ENCODE assay signal across 19 cellular contexts in the genomic region with DNA sequence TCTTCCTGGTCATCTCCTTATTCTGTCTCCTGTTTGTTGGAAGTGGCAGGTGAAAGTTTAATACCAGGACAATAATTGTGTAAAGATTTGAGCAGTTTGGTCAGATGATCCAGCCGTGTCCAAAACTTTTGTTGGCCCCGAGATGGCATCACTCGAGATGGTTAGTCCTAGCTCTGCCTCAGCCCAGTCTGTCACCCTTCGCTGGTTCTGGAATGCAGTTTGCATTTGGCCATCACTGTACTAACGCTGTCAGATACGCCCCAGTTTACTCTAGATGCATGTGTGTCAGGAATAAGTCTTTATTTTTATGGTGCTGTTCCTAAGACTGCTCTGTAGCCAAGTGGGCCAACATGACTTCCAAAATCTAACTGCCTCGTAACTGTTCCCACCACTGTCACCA.
"Had no signal": no experiment of that assay in that cellular context is flagged by ENCODE, and none has a peak within 500 bp of the region (broad histone marks: within the 10 kb centered on the region; RNA-seq: fewer than 3 reads in every experiment).

No MANE protein-coding gene starts in this region.

- H3K4me3 ChIP-seq: ascending aorta, colonic mucosa, lung had no signal

- H3K36me3 ChIP-seq: colonic mucosa had no signal

- H3K27me3 ChIP-seq: ascending aorta, colonic mucosa, neutrophil had no signal

- H3K27ac ChIP-seq: ascending aorta, colonic mucosa, neutrophil, parathyroid adenoma had no signal

- DNase-seq: activated B cell treated with CpG ODN at 0.5 μM for 24 hours; activated CD4-positive, alpha-beta T cell treated with anti-CD3 and anti-CD28 coated beads, Interleukin-2, amount 10 ng/mL, durations not matched to agents 7 days and 5 days; activated CD8-positive, alpha-beta memory T cell treated with anti-CD3 and anti-CD28 coated beads, Interleukin-2, amount 50 U/mL, for 48 hours; activated gamma-delta T cell; activated T-cell treated with anti-CD3 and anti-CD28 coated beads, Interleukin-2, amount 50 U/mL, for 72 hours; colonic mucosa; foreskin fibroblast; head of caudate nucleus; immature natural killer cell; left colon; naive B cell; stimulated activated CD4-positive, alpha-beta T cell treated with anti-CD3 and anti-CD28 coated beads, Interleukin-12 subunit alpha, Interleukin-12 subunit beta, amount 100 ng/mL, for 4 hours; stimulated activated CD4-positive, alpha-beta T cell treated with anti-CD3 and anti-CD28 coated beads, Interleukin-2, amount 100 ng/mL, for 24 hours; T-helper 2 cell had no signal

- H3K27me3 Mint-ChIP-seq: activated B cell treated with CpG ODN at 0.5 μM for 24 hours; activated CD4-positive, alpha-beta T cell treated with anti-CD3 and anti-CD28 coated beads, Interleukin-2, amount 10 ng/mL, durations not matched to agents 7 days and 5 days; naive B cell; stimulated activated memory B cell treated with anti-CD40 and anti-IgM and Interleukin-4, amounts not matched to agents 10 μg/mL and 1 μg/mL and 100 μg/mL, for 72 hours had no signal

- H3K4me1 ChIP-seq: ascending aorta, colonic mucosa, parathyroid adenoma had no signal

- H3K9me3 Mint-ChIP-seq: activated B cell treated with CpG ODN at 0.5 μM for 24 hours; activated CD4-positive, alpha-beta T cell treated with anti-CD3 and anti-CD28 coated beads, Interleukin-2, amount 10 ng/mL, durations not matched to agents 7 days and 5 days; activated T-cell treated with anti-CD3 and anti-CD28 coated beads, Interleukin-2, amount 50 U/mL, for 72 hours; immature natural killer cell; naive B cell; stimulated activated memory B cell treated with anti-CD40 and anti-IgM and Interleukin-4, amounts not matched to agents 10 μg/mL and 1 μg/mL and 100 μg/mL, for 72 hours had no signal

- H3K4me3 Mint-ChIP-seq: activated B cell treated with CpG ODN at 0.5 μM for 24 hours; activated CD4-positive, alpha-beta T cell treated with anti-CD3 and anti-CD28 coated beads, Interleukin-2, amount 10 ng/mL, durations not matched to agents 7 days and 5 days; activated T-cell treated with anti-CD3 and anti-CD28 coated beads, Interleukin-2, amount 50 U/mL, for 72 hours; immature natural killer cell; naive B cell; stimulated activated memory B cell treated with anti-CD40 and anti-IgM and Interleukin-4, amounts not matched to agents 10 μg/mL and 1 μg/mL and 100 μg/mL, for 72 hours had no signal

- H3K9me3 ChIP-seq: ascending aorta, colonic mucosa, neutrophil had no signal

- H3K27ac Mint-ChIP-seq: activated B cell treated with CpG ODN at 0.5 μM for 24 hours; immature natural killer cell; stimulated activated memory B cell treated with anti-CD40 and anti-IgM and Interleukin-4, amounts not matched to agents 10 μg/mL and 1 μg/mL and 100 μg/mL, for 72 hours had no signal

- ATAC-seq: activated T-cell treated with anti-CD3 and anti-CD28 coated beads, Interleukin-2, amount 50 U/mL, for 72 hours; stimulated activated memory B cell treated with anti-CD40 and anti-IgM and Interleukin-4, amounts not matched to agents 10 μg/mL and 1 μg/mL and 100 μg/mL, for 72 hours had no signal
